In the genomic region with DNA sequence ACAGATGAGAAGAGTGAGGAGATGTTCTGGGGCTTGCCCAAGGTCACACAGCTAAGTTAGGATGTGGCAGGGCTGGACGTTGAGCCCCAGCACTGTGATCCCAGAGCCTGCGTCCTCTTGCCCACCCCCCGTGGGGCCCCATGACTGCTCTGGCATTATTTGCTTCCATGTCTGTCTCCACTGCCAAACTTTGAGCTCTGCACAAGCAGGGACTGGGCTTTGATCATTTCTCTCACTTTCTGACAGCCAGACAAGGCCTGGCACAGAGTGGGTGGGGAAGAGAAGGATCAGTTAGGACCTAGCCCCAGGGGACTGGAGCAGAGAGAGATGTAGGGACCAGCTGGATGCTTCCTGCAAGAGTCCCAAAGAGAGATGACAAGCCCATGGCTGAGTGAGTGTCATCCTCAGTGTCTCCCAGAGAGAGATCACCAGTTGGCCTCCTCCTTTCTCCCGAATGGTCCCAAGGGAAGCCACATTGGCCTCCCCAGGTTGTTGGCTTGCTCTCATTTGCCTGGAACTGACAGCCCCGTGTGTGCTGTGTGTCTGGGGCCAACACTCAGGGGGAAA, we compare ENCODE assay signal across 1 cellular context.
TF ChIP-seq lines count a peak whose summit lies in the region.

No MANE protein-coding gene starts in this region.

TF ChIP-seq in HepG2, 621 proteins besides CTCF, POLR2A, EP300 and RAD21 (continued from another document and continues in another):
- TF ChIP-seq ZNF574 (CRISPR knock-in tag; IDR thresholded peaks at IDR 0.05) (peak; percentile 32), KDM6A (CRISPR knock-in tag; IDR thresholded peaks at IDR 0.05; ENCODE audit: low read depth) (peak; percentile 91), ZNF224 (CRISPR knock-in tag; IDR thresholded peaks at IDR 0.05) (0 out of 2 replicates have a peak, but pooled peaks have one; percentile 45), TAF15 (IDR thresholded peaks at IDR 0.05; ENCODE audit: low read depth, low read length, poor library complexity, severe bottlenecking) (no peak), ZBTB8A (CRISPR knock-in tag; IDR thresholded peaks at IDR 0.05; ENCODE audit: borderline replicate concordance, low read depth) (no peak), ZNF687 (CRISPR knock-in tag; IDR thresholded peaks at IDR 0.05) (peak; percentile 78), MATR3 (CRISPR knock-in tag; IDR thresholded peaks at IDR 0.05) (no peak), TAF1 (CRISPR knock-in tag; IDR thresholded peaks at IDR 0.05) (no peak), SMAD3 (CRISPR knock-in tag; IDR thresholded peaks at IDR 0.05) (no peak), ZNF317 (CRISPR knock-in tag; IDR thresholded peaks at IDR 0.05) (0 out of 2 replicates have a peak, but pooled peaks have one; percentile 29), ZNF205 (CRISPR knock-in tag; IDR thresholded peaks at IDR 0.05) (no peak), ATF3 (CRISPR knock-in tag; IDR thresholded peaks at IDR 0.05) (no peak), ZFY (CRISPR knock-in tag; IDR thresholded peaks at IDR 0.05) (0 out of 2 replicates have a peak, but pooled peaks have one; percentile 20), HOXA5 (CRISPR knock-in tag; IDR thresholded peaks at IDR 0.05) (no peak), SKIL (CRISPR knock-in tag; IDR thresholded peaks at IDR 0.05; ENCODE audit: borderline replicate concordance) (peak; percentile 51; the same call in 1 of the 2 replicates), ZNF569 (CRISPR knock-in tag; IDR thresholded peaks at IDR 0.05; ENCODE audit: borderline replicate concordance) (no peak), PHF8 (CRISPR knock-in tag; IDR thresholded peaks at IDR 0.05) (0 out of 2 replicates have a peak, but pooled peaks have one; percentile 27), ZNF552 (CRISPR knock-in tag; IDR thresholded peaks at IDR 0.05; ENCODE audit: borderline replicate concordance) (no peak), SCMH1 (CRISPR knock-in tag; IDR thresholded peaks at IDR 0.05; ENCODE audit: borderline replicate concordance) (no peak), ZNF446 (CRISPR knock-in tag; IDR thresholded peaks at IDR 0.05) (no peak), HNF1B (CRISPR knock-in tag; IDR thresholded peaks at IDR 0.05) (peak; percentile 47; the same call in 1 of the 2 replicates), SMAD9 (CRISPR knock-in tag; IDR thresholded peaks at IDR 0.05) (no peak), HOXA3 (CRISPR knock-in tag; IDR thresholded peaks at IDR 0.05) (peak; percentile 71), ZNF460 (CRISPR knock-in tag; IDR thresholded peaks at IDR 0.05; ENCODE audit: borderline replicate concordance) (no peak; the same call in 1 of the 2 replicates), MED13 (CRISPR knock-in tag; IDR thresholded peaks at IDR 0.05) (no peak), RNF2 (conservative IDR thresholded peaks at IDR 0.05; ENCODE audit: low read depth) (no peak), ZNF672 (CRISPR knock-in tag; IDR thresholded peaks at IDR 0.05) (no peak), ZBTB26 (CRISPR knock-in tag; IDR thresholded peaks at IDR 0.05; ENCODE audit: borderline replicate concordance) (peak; percentile 57; the same call in 1 of the 2 replicates), FOXP4 (CRISPR knock-in tag; IDR thresholded peaks at IDR 0.05) (peak; percentile 69; the same call in 1 of the 2 replicates), ZFP36 (IDR thresholded peaks at IDR 0.05; ENCODE audit: borderline replicate concordance, low read depth, low read length, partially characterized antibody) (no peak)
- TF ChIP-seq, protein P1, sequence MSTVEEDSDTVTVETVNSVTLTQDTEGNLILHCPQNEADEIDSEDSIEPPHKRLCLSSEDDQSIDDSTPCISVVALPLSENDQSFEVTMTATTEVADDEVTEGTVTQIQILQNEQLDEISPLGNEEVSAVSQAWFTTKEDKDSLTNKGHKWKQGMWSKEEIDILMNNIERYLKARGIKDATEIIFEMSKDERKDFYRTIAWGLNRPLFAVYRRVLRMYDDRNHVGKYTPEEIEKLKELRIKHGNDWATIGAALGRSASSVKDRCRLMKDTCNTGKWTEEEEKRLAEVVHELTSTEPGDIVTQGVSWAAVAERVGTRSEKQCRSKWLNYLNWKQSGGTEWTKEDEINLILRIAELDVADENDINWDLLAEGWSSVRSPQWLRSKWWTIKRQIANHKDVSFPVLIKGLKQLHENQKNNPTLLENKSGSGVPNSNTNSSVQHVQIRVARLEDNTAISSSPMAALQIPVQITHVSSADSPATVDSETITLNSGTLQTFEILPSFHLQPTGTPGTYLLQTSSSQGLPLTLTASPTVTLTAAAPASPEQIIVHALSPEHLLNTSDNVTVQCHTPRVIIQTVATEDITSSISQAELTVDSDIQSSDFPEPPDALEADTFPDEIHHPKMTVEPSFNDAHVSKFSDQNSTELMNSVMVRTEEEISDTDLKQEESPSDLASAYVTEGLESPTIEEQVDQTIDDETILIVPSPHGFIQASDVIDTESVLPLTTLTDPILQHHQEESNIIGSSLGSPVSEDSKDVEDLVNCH (CRISPR knock-in tag; IDR thresholded peaks at IDR 0.05) = no peak
- TF ChIP-seq, protein P2, sequence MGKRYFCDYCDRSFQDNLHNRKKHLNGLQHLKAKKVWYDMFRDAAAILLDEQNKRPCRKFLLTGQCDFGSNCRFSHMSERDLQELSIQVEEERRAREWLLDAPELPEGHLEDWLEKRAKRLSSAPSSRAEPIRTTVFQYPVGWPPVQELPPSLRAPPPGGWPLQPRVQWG (CRISPR knock-in tag; IDR thresholded peaks at IDR 0.05; ENCODE audit: borderline replicate concordance, low read depth) = no peak
- TF ChIP-seq, protein P3, sequence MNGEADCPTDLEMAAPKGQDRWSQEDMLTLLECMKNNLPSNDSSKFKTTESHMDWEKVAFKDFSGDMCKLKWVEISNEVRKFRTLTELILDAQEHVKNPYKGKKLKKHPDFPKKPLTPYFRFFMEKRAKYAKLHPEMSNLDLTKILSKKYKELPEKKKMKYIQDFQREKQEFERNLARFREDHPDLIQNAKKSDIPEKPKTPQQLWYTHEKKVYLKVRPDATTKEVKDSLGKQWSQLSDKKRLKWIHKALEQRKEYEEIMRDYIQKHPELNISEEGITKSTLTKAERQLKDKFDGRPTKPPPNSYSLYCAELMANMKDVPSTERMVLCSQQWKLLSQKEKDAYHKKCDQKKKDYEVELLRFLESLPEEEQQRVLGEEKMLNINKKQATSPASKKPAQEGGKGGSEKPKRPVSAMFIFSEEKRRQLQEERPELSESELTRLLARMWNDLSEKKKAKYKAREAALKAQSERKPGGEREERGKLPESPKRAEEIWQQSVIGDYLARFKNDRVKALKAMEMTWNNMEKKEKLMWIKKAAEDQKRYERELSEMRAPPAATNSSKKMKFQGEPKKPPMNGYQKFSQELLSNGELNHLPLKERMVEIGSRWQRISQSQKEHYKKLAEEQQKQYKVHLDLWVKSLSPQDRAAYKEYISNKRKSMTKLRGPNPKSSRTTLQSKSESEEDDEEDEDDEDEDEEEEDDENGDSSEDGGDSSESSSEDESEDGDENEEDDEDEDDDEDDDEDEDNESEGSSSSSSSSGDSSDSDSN (CRISPR knock-in tag; IDR thresholded peaks at IDR 0.05) = peak; percentile 35; the same call in 1 of the 2 replicates
